Comparison of ENCODE assay signal across 20 cellular contexts in genomic region chr5:121987685-121988073, GRCh38. TPM values are rescaled to one million over a fixed set of nuclear protein-coding genes. Genes with fewer than 3 reads are reported as not detected.
DNase-seq lines count a peak whose midpoint lies in the region; ATAC-seq and TF ChIP-seq lines count a peak whose summit lies in the region.
"Had no signal": no experiment of that assay in that cellular context is flagged by ENCODE, and none has a peak within 500 bp of the region (broad histone marks: within the 10 kb centered on the region; RNA-seq: fewer than 3 reads in every experiment).

No MANE protein-coding gene starts in this region.

- no peaks in the 10 kb centered on the region for H3K27me3 Mint-ChIP-seq in T-helper 17 cell

- H3K27ac ChIP-seq in upper lobe of right lung (no peak overlapping the region), gastroesophageal sphincter (no peak overlapping the region)
- H3K27ac ChIP-seq: 22Rv1, BLaER1, Peyer's patch, SK-N-MC had no signal

- H3K4me3 ChIP-seq in upper lobe of right lung = no peak overlapping the region
- no peak overlapping the region for H3K4me3 ChIP-seq in gastroesophageal sphincter
- H3K4me3 ChIP-seq: BLaER1, GM12878, Peyer's patch, SK-N-MC had no signal

- DNase-seq in DMS53 (lab: John Stamatoyannopoulos, UW) = peak; percentile 7
- no peak for DNase-seq in DMS53 treated with DMSO at 0.1 percent for 48 hours (lab: John Stamatoyannopoulos, UW; ENCODE audit: unreplicated experiment)
- peak; percentile 43 for DNase-seq in NCI-H774 (lab: John Stamatoyannopoulos, UW)
- peak; percentile 62 for DNase-seq in fibroblast of peridontal ligament (ENCODE audit: extremely low read depth)
- DNase-seq in upper lobe of right lung = no peak
- DNase-seq in T-helper 17 cell = no peak
- no peak for DNase-seq in putamen (ENCODE audit: low spot score)
- DNase-seq: CD8-positive, alpha-beta T cell; DND-41; GDM1; NCI-H1436; NCI-H2029; NCI-H2171; Peyer's patch; Right ventricle myocardium superior had no signal

- no peaks in the 10 kb centered on the region for H3K27me3 ChIP-seq in upper lobe of right lung
- no peaks in the 10 kb centered on the region for H3K27me3 ChIP-seq in gastroesophageal sphincter
- H3K27me3 ChIP-seq: BLaER1, Peyer's patch had no signal

- no peak for TF ChIP-seq POLR2A in gastroesophageal sphincter (IDR thresholded peaks at IDR 0.05)

- H3K4me1 Mint-ChIP-seq in T-helper 17 cell = peaks cover 3% of the 10 kb centered on the region

- no peak overlapping the region for H3K4me3 Mint-ChIP-seq in T-helper 17 cell
- H3K4me3 Mint-ChIP-seq: CD8-positive, alpha-beta T cell had no signal

- H3K36me3 Mint-ChIP-seq in T-helper 17 cell (ENCODE audit: low read depth) = peaks cover 3% of the 10 kb centered on the region

- WGBS in gastroesophageal sphincter (ENCODE audit: low coverage in 1 of 2), 2 donors = 89 to 90% methylated on average over 1 of the region's 1 CpG

- H3K9me3 ChIP-seq in upper lobe of right lung = no peaks in the 10 kb centered on the region
- H3K9me3 ChIP-seq in gastroesophageal sphincter = no peaks in the 10 kb centered on the region
- H3K9me3 ChIP-seq in T-helper 17 cell (ENCODE audit: control insufficient read depth, low read length, poor library complexity, severe bottlenecking) = no peaks in the 10 kb centered on the region
- H3K9me3 ChIP-seq: BLaER1, Peyer's patch had no signal

- intact Hi-C loops in upper lobe of right lung (cut with DNase I) = no loop called here

- TF ChIP-seq CTCF in upper lobe of right lung (IDR thresholded peaks at IDR 0.05) = no peak
- TF ChIP-seq CTCF in gastroesophageal sphincter (IDR thresholded peaks at IDR 0.05) = no peak

- peaks cover 6% of the 10 kb centered on the region for H3K4me1 ChIP-seq in upper lobe of right lung
- H3K4me1 ChIP-seq in gastroesophageal sphincter = peaks cover 0 to 9% (median 0%) of the 10 kb centered on the region in 3 donors
- H3K4me1 ChIP-seq: BLaER1, Peyer's patch had no signal

- ATAC-seq in upper lobe of right lung = peak; percentile 34
- no peak for ATAC-seq in gastroesophageal sphincter
- no peak for ATAC-seq in T-helper 17 cell
- ATAC-seq: CD8-positive, alpha-beta T cell; GM12878 had no signal

- H3K36me3 ChIP-seq in upper lobe of right lung (no peaks in the 10 kb centered on the region), gastroesophageal sphincter (no peaks in the 10 kb centered on the region)
- H3K36me3 ChIP-seq: Peyer's patch had no signal

- no peak overlapping the region for H3K27ac Mint-ChIP-seq in T-helper 17 cell
- H3K27ac Mint-ChIP-seq: CD8-positive, alpha-beta T cell had no signal

- TF ChIP-seq EP300 in gastroesophageal sphincter (IDR thresholded peaks at IDR 0.05) = no peak

RNA-seq across cellular contexts. Expression of gene SRFBP1, which starts 25.9 kb away (rescaled TPM):
- total RNA-seq in upper lobe of right lung (14.8 TPM), gastroesophageal sphincter (10 to 100 TPM; 13.1 to 19.8 (median 17.0) TPM), T-helper 17 cell (1 to 10 TPM; 7.6 to 9.6 TPM)

Comparison
In these comparisons a context has a peak if more than half of its experiments do, and no peak if none do; other contexts are left out.
1. DNase-seq: peak in DMS53 (single experiment), NCI-H774 (single experiment) and fibroblast of peridontal ligament (single experiment); none in DMS53 treated with DMSO at 0.1 percent for 48 hours (single experiment), upper lobe of right lung (single experiment), T-helper 17 cell (0 of 3) and putamen (single experiment).